In the genomic region with DNA sequence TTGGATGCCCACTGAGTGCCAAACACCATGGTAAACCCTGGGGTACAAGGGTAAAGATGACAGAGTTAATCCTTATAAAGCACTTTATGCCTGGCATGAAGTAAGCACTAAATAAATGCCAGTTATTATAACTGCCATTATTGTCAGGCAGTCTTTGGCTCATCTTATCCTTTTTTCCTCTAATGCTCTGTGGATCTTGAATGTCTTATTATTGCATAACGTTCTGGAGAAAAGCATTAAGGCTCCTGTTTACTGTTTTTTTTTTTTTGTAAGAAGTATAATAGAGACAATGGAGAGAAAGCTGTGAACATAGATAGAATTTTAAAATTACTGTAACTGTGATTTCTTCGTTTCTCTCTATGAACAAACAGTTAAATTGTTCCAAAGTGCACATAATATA, we compare ENCODE assay signal across 17 cellular contexts.
"Had no signal": no experiment of that assay in that cellular context is flagged by ENCODE, and none has a peak within 500 bp of the region (broad histone marks: within the 10 kb centered on the region; RNA-seq: fewer than 3 reads in every experiment).

No MANE protein-coding gene starts in this region.

- H3K36me3 Mint-ChIP-seq: activated naive CD8-positive, alpha-beta T cell treated with anti-CD3 and anti-CD28 coated beads, Interleukin-2, amount 10 ng/mL, durations not matched to agents 7 days and 5 days; naive thymus-derived CD4-positive, alpha-beta T cell had no signal

- ATAC-seq: naive thymus-derived CD4-positive, alpha-beta T cell had no signal

- H3K4me3 ChIP-seq: testis, upper lobe of left lung had no signal

- H3K4me1 ChIP-seq: testis, upper lobe of left lung had no signal

- H3K9me3 ChIP-seq: neutrophil, testis had no signal

- H3K27me3 ChIP-seq: neutrophil, testis, upper lobe of left lung had no signal

- DNase-seq: activated CD4-positive, alpha-beta T cell treated with anti-CD3 and anti-CD28 coated beads, Interleukin-2, amount 50 U/mL, for 1 hour; activated CD8-positive, alpha-beta memory T cell treated with anti-CD3 and anti-CD28 coated beads for 24 hours; activated naive CD8-positive, alpha-beta T cell treated with anti-CD3 and anti-CD28 coated beads, Interleukin-2, amount 10 ng/mL, durations not matched to agents 7 days and 5 days; dermis blood vessel endothelial cell; endodermal cell; hypothalamus; kidney glomerular epithelial cell; naive thymus-derived CD4-positive, alpha-beta T cell; retina; SHP77 treated with DMSO at 0.1 percent for 48 hours; small intestine; SW 1271; testis; upper lobe of left lung had no signal

- H3K27ac Mint-ChIP-seq: activated naive CD8-positive, alpha-beta T cell treated with anti-CD3 and anti-CD28 coated beads, Interleukin-2, amount 10 ng/mL, durations not matched to agents 7 days and 5 days; activated T-helper 1 cell treated with anti-CD3 and anti-CD28 coated beads, Interleukin-12 subunit alpha, Interleukin-12 subunit beta, Interleukin-2, Interleukin-4 antibody, amounts not matched to agents 30 ng/mL and 10 ng/mL and 1 ng/mL, durations not matched to agents 14 hours and 24 hours and 36 hours; endodermal cell; naive thymus-derived CD4-positive, alpha-beta T cell; stimulated activated naive CD8-positive, alpha-beta T cell treated with anti-CD3 and anti-CD28 coated beads, Interleukin-15, Interleukin-2, amounts not matched to agents 100 ng/mL and 50 ng/mL, for 24 hours had no signal

- H3K4me1 Mint-ChIP-seq: activated naive CD8-positive, alpha-beta T cell treated with anti-CD3 and anti-CD28 coated beads, Interleukin-2, amount 10 ng/mL, durations not matched to agents 7 days and 5 days; endodermal cell; naive thymus-derived CD4-positive, alpha-beta T cell had no signal

- H3K27ac ChIP-seq: neutrophil, testis had no signal

- H3K27me3 Mint-ChIP-seq: activated naive CD8-positive, alpha-beta T cell treated with anti-CD3 and anti-CD28 coated beads, Interleukin-2, amount 10 ng/mL, durations not matched to agents 7 days and 5 days; naive thymus-derived CD4-positive, alpha-beta T cell; stimulated activated naive CD8-positive, alpha-beta T cell treated with anti-CD3 and anti-CD28 coated beads, Interleukin-15, Interleukin-2, amounts not matched to agents 100 ng/mL and 50 ng/mL, for 24 hours had no signal

- H3K36me3 ChIP-seq: neutrophil, upper lobe of left lung had no signal

- H3K4me3 Mint-ChIP-seq: activated naive CD8-positive, alpha-beta T cell treated with anti-CD3 and anti-CD28 coated beads, Interleukin-2, amount 10 ng/mL, durations not matched to agents 7 days and 5 days; activated T-helper 1 cell treated with anti-CD3 and anti-CD28 coated beads, Interleukin-12 subunit alpha, Interleukin-12 subunit beta, Interleukin-2, Interleukin-4 antibody, amounts not matched to agents 30 ng/mL and 10 ng/mL and 1 ng/mL, durations not matched to agents 14 hours and 24 hours and 36 hours; endodermal cell; naive thymus-derived CD4-positive, alpha-beta T cell; stimulated activated naive CD8-positive, alpha-beta T cell treated with anti-CD3 and anti-CD28 coated beads, Interleukin-15, Interleukin-2, amounts not matched to agents 100 ng/mL and 50 ng/mL, for 24 hours had no signal
